In the genomic region with DNA sequence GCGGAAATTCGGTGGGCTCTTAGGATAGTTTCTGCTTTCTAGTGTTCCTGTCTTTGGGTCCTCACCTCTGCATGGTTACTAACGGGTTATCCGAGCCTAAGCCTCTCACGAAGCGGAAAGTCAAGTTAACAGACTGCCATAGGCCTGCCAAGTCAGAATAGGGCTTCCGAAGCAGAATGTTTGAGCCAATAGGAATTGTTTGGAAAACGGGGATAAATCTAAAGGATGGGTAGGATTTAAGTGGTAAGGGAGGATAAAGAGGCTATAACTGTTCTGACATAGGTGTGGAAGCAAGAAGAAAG, we compare ENCODE assay signal across 8 cellular contexts.
DNase-seq lines count a peak whose midpoint lies in the region; ATAC-seq and TF ChIP-seq lines count a peak whose summit lies in the region.

No MANE protein-coding gene starts in this region.

- DNase-seq in foreskin fibroblast: no peak
- no peak for DNase-seq in skeletal muscle cell (ENCODE audit: low read depth)
- DNase-seq in superior temporal gyrus (ENCODE audit: extremely low spot score): no peak
- DNase-seq in cortex of kidney (lab: John Stamatoyannopoulos, UW): no peak
- DNase-seq in OCI-M2 (lab: John Stamatoyannopoulos, UW; ENCODE audit: unreplicated experiment): no peak
- no peak for DNase-seq in GM10266 (ENCODE audit: extremely low spot score)

- ATAC-seq in GM18870 (IDR thresholded peaks at IDR 0.05; ENCODE audit: unreplicated experiment): peak; percentile 85

- peak overlapping the region; percentile 95 for H3K27ac ChIP-seq in VCaP

- TF ChIP-seq CTCF in VCaP (conservative IDR thresholded peaks at IDR 0.05) (no peak), foreskin fibroblast (IDR thresholded peaks at IDR 0.05; ENCODE audit: low read depth, low read length) (no peak), GM10266 (IDR thresholded peaks at IDR 0.05; ENCODE audit: control insufficient read depth, insufficient read depth, low read depth, missing control alignments) (no peak)

- H3K4me3 ChIP-seq in foreskin fibroblast (ENCODE audit: low read depth in 1 of 2, low read length in 2 of 2): peak overlapping the region; percentile 80 to 82
- peak overlapping the region; percentile 68 for H3K4me3 ChIP-seq in skeletal muscle cell (ENCODE audit: low read depth, low read length)
